17 cellular contexts compared by ENCODE assay signal in the genomic region with DNA sequence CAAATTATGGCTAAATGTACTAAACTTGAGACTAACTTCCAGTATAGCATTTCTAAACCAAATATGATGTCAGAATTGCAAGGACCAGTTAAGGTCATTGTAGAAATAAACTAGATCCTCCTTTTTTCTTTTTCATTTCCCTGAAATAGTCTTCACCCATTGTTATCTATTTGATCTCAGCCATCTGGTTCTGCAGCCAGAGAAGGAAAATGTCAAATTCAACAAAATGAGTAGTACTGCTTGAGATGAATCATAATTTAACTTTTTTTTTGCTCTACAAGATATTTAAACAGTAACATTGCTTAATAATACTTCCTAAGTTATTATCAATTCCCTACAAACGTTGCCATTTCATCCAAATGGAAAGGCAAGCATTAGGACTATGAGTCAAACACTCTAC.
DNase-seq lines count a peak whose midpoint lies in the region; ATAC-seq and TF ChIP-seq lines count a peak whose summit lies in the region.
"Had no signal": no experiment of that assay in that cellular context is flagged by ENCODE, and none has a peak within 500 bp of the region (broad histone marks: within the 10 kb centered on the region; RNA-seq: fewer than 3 reads in every experiment).

No MANE protein-coding gene starts in this region.

- H3K27ac Mint-ChIP-seq in glutamatergic neuron (ENCODE audit: unreplicated experiment), result peak overlapping the region; percentile 43
- H3K27ac Mint-ChIP-seq: B cell; CD4-positive, CD25-positive, alpha-beta regulatory T cell; CD8-positive, alpha-beta T cell; H9 had no signal

- no peaks in the 10 kb centered on the region for H3K9me3 ChIP-seq in adipocyte (ENCODE audit: control insufficient read depth, low read length)
- H3K9me3 ChIP-seq: BLaER1, Caco-2 had no signal

- H3K36me3 Mint-ChIP-seq in glutamatergic neuron (ENCODE audit: unreplicated experiment), result no peaks in the 10 kb centered on the region
- H3K36me3 Mint-ChIP-seq: CD4-positive, CD25-positive, alpha-beta regulatory T cell; CD8-positive, alpha-beta T cell had no signal

- peaks cover 2% of the 10 kb centered on the region for H3K9me3 Mint-ChIP-seq in glutamatergic neuron (ENCODE audit: unreplicated experiment)
- H3K9me3 Mint-ChIP-seq: H9 had no signal

- no peaks in the 10 kb centered on the region for H3K36me3 ChIP-seq in adipocyte (ENCODE audit: control insufficient read depth, insufficient read depth, low read length, severe bottlenecking)

- no peak overlapping the region for H3K9ac ChIP-seq in adipocyte (ENCODE audit: low read length)
- H3K9ac ChIP-seq: BLaER1, GM23248 had no signal

- no peak overlapping the region for H3K4me3 Mint-ChIP-seq in glutamatergic neuron (ENCODE audit: unreplicated experiment)
- H3K4me3 Mint-ChIP-seq: B cell; CD4-positive, CD25-positive, alpha-beta regulatory T cell; CD8-positive, alpha-beta T cell; H9 had no signal

- peaks cover 4% of the 10 kb centered on the region for H3K27me3 ChIP-seq in adipocyte (replicated peaks; ENCODE audit: control insufficient read depth, insufficient read depth, low read length)
- H3K27me3 ChIP-seq: BLaER1 had no signal

- TF ChIP-seq CTCF in glutamatergic neuron (IDR thresholded peaks at IDR 0.05; ENCODE audit: partially characterized antibody, unreplicated experiment), result no peak

- DNase-seq in SK-N-DZ (ENCODE audit: low spot score) (peak; percentile 24), adipocyte (ENCODE audit: low read depth) (peak; percentile 39), glutamatergic neuron (no peak), ecto neural progenitor cell (ENCODE audit: low spot score) (no peak)
- DNase-seq: 8988T; Caco-2; CD4-positive, CD25-positive, alpha-beta regulatory T cell; CD8-positive, alpha-beta T cell; DMS153; DND-41; GM23248 had no signal

- ATAC-seq in HG03135 (IDR thresholded peaks at IDR 0.05; ENCODE audit: unreplicated experiment), result no peak
- no peak for ATAC-seq in HG03378 (IDR thresholded peaks at IDR 0.05; ENCODE audit: unreplicated experiment)
- ATAC-seq: CD8-positive, alpha-beta T cell; HCT116 had no signal

- no peak overlapping the region for H3K4me3 ChIP-seq in adipocyte (ENCODE audit: low read length)
- H3K4me3 ChIP-seq: BLaER1, GM23248 had no signal

- H3K27me3 Mint-ChIP-seq in glutamatergic neuron (ENCODE audit: unreplicated experiment), result no peaks in the 10 kb centered on the region
- H3K27me3 Mint-ChIP-seq: B cell; CD4-positive, CD25-positive, alpha-beta regulatory T cell had no signal

- no peaks in the 10 kb centered on the region for H3K4me1 ChIP-seq in adipocyte (ENCODE audit: control insufficient read depth, insufficient read depth, low read length)
- H3K4me1 ChIP-seq: BLaER1 had no signal

- peaks cover 21% of the 10 kb centered on the region for H3K4me1 Mint-ChIP-seq in glutamatergic neuron (ENCODE audit: low read depth, unreplicated experiment)
- H3K4me1 Mint-ChIP-seq: B cell; CD4-positive, CD25-positive, alpha-beta regulatory T cell had no signal

Comparison
In these comparisons a context has a peak if more than half of its experiments do, and no peak if none do; other contexts are left out.
1. DNase-seq: peak in SK-N-DZ (single experiment) and adipocyte (single experiment); none in glutamatergic neuron (single experiment) and ecto neural progenitor cell (single experiment).